ENCODE assay signal across 11 cellular contexts in genomic region chr6:28635547-28636158, GRCh38.
A peak's percentile ranks its signal among the peaks of the same experiment; 100 is the strongest.
DNase-seq lines count a peak whose midpoint lies in the region; ATAC-seq and TF ChIP-seq lines count a peak whose summit lies in the region.
"Had no signal": no experiment of that assay in that cellular context is flagged by ENCODE, and none has a peak within 500 bp of the region (broad histone marks: within the 10 kb centered on the region; RNA-seq: fewer than 3 reads in every experiment).

No MANE protein-coding gene starts in this region.

- no peak for ATAC-seq in WTC11
- ATAC-seq in right cardiac atrium: peak in 1 of 2 donors; percentile 36
- ATAC-seq in HG02610 (IDR thresholded peaks at IDR 0.05; ENCODE audit: unreplicated experiment): no peak
- no peak for ATAC-seq in GM19351 (IDR thresholded peaks at IDR 0.05; ENCODE audit: unreplicated experiment)

- H3K9me3 ChIP-seq in right cardiac atrium (ENCODE audit: control insufficient read depth, low read length): no peaks in the 10 kb centered on the region
- H3K9me3 ChIP-seq: transverse colon had no signal

- H3K27ac Mint-ChIP-seq in activated naive CD4-positive, alpha-beta T cell treated with anti-CD3 and anti-CD28 coated beads, Interleukin-2, amount 10 ng/mL, durations not matched to agents 7 days and 5 days: peak overlapping the region; percentile 68
- H3K27ac Mint-ChIP-seq in WTC11: no peak overlapping the region

- H3K4me3 ChIP-seq in right cardiac atrium (ENCODE audit: low read length): peak overlapping the region; percentile 55

- peaks cover 2% of the 10 kb centered on the region for H3K9me3 Mint-ChIP-seq in activated naive CD4-positive, alpha-beta T cell treated with anti-CD3 and anti-CD28 coated beads, Interleukin-2, amount 10 ng/mL, durations not matched to agents 7 days and 5 days
- peaks cover 10% of the 10 kb centered on the region; the same call in 1 of the 2 replicates for H3K9me3 Mint-ChIP-seq in WTC11

- intact Hi-C loops in right cardiac atrium (cut with DNase I): no loop called here

- WGBS in right cardiac atrium: 5% methylated on average over 20 of the region's 20 CpGs

- CTCF ChIA-PET in activated naive CD4-positive, alpha-beta T cell treated with anti-CD3 and anti-CD28 coated beads, Interleukin-2, amount 10 ng/mL, durations not matched to agents 7 days and 5 days (lab: Charles Lee): no interaction called here
- CTCF ChIA-PET in WTC11 (lab: Charles Lee): interaction anchor here (1.2 to 2.0 kb wide), 7 partner anchors 8 to 104 kb away, joined by 3 to 21 read pairs (median 7); no protein-coding TSS in a partner anchor

- H3K4me3 Mint-ChIP-seq in activated naive CD4-positive, alpha-beta T cell treated with anti-CD3 and anti-CD28 coated beads, Interleukin-2, amount 10 ng/mL, durations not matched to agents 7 days and 5 days: peak overlapping the region; percentile 21
- peak overlapping the region; percentile 87 for H3K4me3 Mint-ChIP-seq in WTC11

- H3K4me1 Mint-ChIP-seq in activated naive CD4-positive, alpha-beta T cell treated with anti-CD3 and anti-CD28 coated beads, Interleukin-2, amount 10 ng/mL, durations not matched to agents 7 days and 5 days: peaks cover 17% of the 10 kb centered on the region
- peaks cover 14% of the 10 kb centered on the region for H3K4me1 Mint-ChIP-seq in WTC11

- no peak for TF ChIP-seq CTCF in WTC11 (IDR thresholded peaks at IDR 0.05)

- peaks cover 56% of the 10 kb centered on the region for H3K27me3 Mint-ChIP-seq in activated naive CD4-positive, alpha-beta T cell treated with anti-CD3 and anti-CD28 coated beads, Interleukin-2, amount 10 ng/mL, durations not matched to agents 7 days and 5 days
- H3K27me3 Mint-ChIP-seq in WTC11 (ENCODE audit: low read depth): peaks cover 71% of the 10 kb centered on the region

- H3K36me3 Mint-ChIP-seq in activated naive CD4-positive, alpha-beta T cell treated with anti-CD3 and anti-CD28 coated beads, Interleukin-2, amount 10 ng/mL, durations not matched to agents 7 days and 5 days: peaks cover 4% of the 10 kb centered on the region
- H3K36me3 Mint-ChIP-seq in WTC11: no peaks in the 10 kb centered on the region; the same call in 1 of the 2 replicates

- H3K27ac ChIP-seq in right cardiac atrium (ENCODE audit: low read length): no peak overlapping the region
- H3K27ac ChIP-seq: transverse colon had no signal

- no peak for DNase-seq in activated naive CD4-positive, alpha-beta T cell treated with anti-CD3 and anti-CD28 coated beads, Interleukin-2, amount 10 ng/mL, durations not matched to agents 7 days and 5 days
- DNase-seq in activated naive CD4-positive, alpha-beta T cell treated with anti-CD3 and anti-CD28 coated beads, Interleukin-2, amount 50 U/mL, for 16 hours: no peak
- DNase-seq in WTC11 (ENCODE audit: low spot score) (peak; percentile 39), right cardiac atrium (no peak), superior temporal gyrus (ENCODE audit: extremely low spot score) (peak; percentile 41)
- DNase-seq in stimulated activated CD8-positive, alpha-beta memory T cell treated with anti-CD3 and anti-CD28 coated beads, Interleukin-4, amount 100 ng/mL, for 48 hours: no peak
- DNase-seq: dermis blood vessel endothelial cell, DMS153, transverse colon had no signal

- no peaks in the 10 kb centered on the region for H3K27me3 ChIP-seq in right cardiac atrium (ENCODE audit: control insufficient read depth, insufficient read depth)

- POLR2A ChIA-PET in WTC11 (lab: Charles Lee): interaction anchor here (0.6 kb wide), 1 partner anchor 147 kb away, joined by 4 read pairs; no protein-coding TSS in a partner anchor

- no peaks in the 10 kb centered on the region for H3K4me1 ChIP-seq in right cardiac atrium (ENCODE audit: control insufficient read depth, insufficient read depth, low read length)

TF ChIP-seq in WTC11, 78 proteins besides CTCF, POLR2A, EP300 and RAD21:
- TF ChIP-seq FOXJ3 (CRISPR knock-in tag; IDR thresholded peaks at IDR 0.05; ENCODE audit: borderline replicate concordance) (no peak), NR1H2 (CRISPR knock-in tag; IDR thresholded peaks at IDR 0.05) (no peak), GTF2I (CRISPR knock-in tag; conservative IDR thresholded peaks at IDR 0.05) (no peak), NFYB (CRISPR knock-in tag; conservative IDR thresholded peaks at IDR 0.05; ENCODE audit: low read depth) (no peak), TCF7 (CRISPR knock-in tag; IDR thresholded peaks at IDR 0.05; ENCODE audit: low read depth) (no peak)
- TF ChIP-seq, protein P1, sequence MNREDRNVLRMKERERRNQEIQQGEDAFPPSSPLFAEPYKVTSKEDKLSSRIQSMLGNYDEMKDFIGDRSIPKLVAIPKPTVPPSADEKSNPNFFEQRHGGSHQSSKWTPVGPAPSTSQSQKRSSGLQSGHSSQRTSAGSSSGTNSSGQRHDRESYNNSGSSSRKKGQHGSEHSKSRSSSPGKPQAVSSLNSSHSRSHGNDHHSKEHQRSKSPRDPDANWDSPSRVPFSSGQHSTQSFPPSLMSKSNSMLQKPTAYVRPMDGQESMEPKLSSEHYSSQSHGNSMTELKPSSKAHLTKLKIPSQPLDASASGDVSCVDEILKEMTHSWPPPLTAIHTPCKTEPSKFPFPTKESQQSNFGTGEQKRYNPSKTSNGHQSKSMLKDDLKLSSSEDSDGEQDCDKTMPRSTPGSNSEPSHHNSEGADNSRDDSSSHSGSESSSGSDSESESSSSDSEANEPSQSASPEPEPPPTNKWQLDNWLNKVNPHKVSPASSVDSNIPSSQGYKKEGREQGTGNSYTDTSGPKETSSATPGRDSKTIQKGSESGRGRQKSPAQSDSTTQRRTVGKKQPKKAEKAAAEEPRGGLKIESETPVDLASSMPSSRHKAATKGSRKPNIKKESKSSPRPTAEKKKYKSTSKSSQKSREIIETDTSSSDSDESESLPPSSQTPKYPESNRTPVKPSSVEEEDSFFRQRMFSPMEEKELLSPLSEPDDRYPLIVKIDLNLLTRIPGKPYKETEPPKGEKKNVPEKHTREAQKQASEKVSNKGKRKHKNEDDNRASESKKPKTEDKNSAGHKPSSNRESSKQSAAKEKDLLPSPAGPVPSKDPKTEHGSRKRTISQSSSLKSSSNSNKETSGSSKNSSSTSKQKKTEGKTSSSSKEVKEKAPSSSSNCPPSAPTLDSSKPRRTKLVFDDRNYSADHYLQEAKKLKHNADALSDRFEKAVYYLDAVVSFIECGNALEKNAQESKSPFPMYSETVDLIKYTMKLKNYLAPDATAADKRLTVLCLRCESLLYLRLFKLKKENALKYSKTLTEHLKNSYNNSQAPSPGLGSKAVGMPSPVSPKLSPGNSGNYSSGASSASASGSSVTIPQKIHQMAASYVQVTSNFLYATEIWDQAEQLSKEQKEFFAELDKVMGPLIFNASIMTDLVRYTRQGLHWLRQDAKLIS (CRISPR knock-in tag; IDR thresholded peaks at IDR 0.05; ENCODE audit: borderline replicate concordance): no peak

Comparison
In these comparisons a context has a peak if more than half of its experiments do, and no peak if none do; other contexts are left out.
1. DNase-seq: peak in WTC11 (single experiment) and superior temporal gyrus (single experiment); none in activated naive CD4-positive, alpha-beta T cell treated with anti-CD3 and anti-CD28 coated beads, Interleukin-2, amount 10 ng/mL, durations not matched to agents 7 days and 5 days (single experiment), activated naive CD4-positive, alpha-beta T cell treated with anti-CD3 and anti-CD28 coated beads, Interleukin-2, amount 50 U/mL, for 16 hours (single experiment), right cardiac atrium (0 of 3) and stimulated activated CD8-positive, alpha-beta memory T cell treated with anti-CD3 and anti-CD28 coated beads, Interleukin-4, amount 100 ng/mL, for 48 hours (single experiment).